ENCODE assay signal across 8 cellular contexts in the genomic region with DNA sequence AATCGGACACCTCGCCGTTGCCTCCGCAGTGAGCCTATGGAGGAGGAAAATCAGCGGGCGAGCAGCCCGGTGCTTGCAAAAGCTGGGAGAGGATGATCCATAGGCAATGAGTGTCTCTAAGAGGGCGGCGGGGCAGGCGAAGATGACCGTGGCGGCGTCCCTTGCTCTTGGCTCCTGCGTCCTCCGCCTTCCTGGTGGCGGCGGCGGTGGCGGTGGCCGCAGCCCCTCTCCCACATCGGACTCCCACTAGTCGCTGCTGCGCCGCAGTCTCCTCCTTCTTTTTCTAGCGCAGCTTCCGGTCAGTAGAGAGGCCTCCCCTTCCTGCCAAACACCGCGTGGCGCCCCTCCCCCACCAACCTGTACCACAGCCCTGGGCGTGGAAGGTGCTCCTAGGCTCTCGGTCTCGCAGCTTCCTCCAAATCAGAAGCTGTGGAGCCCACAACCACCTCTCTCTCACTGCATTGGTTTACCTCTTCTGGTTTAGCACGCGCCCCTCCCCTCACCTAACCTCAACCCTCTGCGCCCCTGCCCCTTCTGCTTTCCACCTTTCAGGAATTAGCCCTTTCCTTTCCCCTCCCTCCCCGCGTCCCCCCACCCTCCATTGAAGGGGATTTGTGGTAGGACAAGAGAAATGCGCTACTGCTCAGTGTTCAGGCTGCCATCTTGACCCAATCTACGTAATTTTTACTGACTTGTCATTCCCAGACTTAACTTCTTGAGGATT.
DNase-seq lines count a peak whose midpoint lies in the region.

A gene (minus strand): TSS at position 271 of the 724 bp plus-strand sequence. CDS start 594 bp downstream, outside the sequence.

- no peaks in the 10 kb centered on the region for H3K27me3 ChIP-seq in HAP-1 (ENCODE audit: low read depth)

- peaks cover 12% of the 10 kb centered on the region for H3K4me1 ChIP-seq in HAP-1

- in situ Hi-C loops in HAP-1 (cut with MboI; ENCODE audit: low sequenced_read_pairs), result loop anchor here (25.0 kb wide), 1 partner anchor 233 kb away; no protein-coding TSS in a partner anchor

- no peaks in the 10 kb centered on the region for H3K9me3 ChIP-seq in HAP-1

- peak; percentile 32 for DNase-seq in GM04504 (ENCODE audit: low read depth)
- peak; percentile 91 to 99 for DNase-seq in HAP-1 (ENCODE audit: low spot score in 2 of 2)
- DNase-seq in NCI-H1105 treated with DMSO at 0.1 percent for 48 hours (lab: John Stamatoyannopoulos, UW), result peak; percentile 87
- DNase-seq in T-helper 22 cell (ENCODE audit: low read depth), result peak; percentile 16
- DNase-seq in astrocyte of the hippocampus (ENCODE audit: low read depth, low spot score), result peak; percentile 88
- DNase-seq in hypothalamus (lab: John Stamatoyannopoulos, UW), result peak in 50 of 51 donors; percentile 1 to 78 (median 52)
- peak; percentile 66 for DNase-seq in putamen (ENCODE audit: low spot score)
- no peak for DNase-seq in GDM1 (lab: John Stamatoyannopoulos, UW)

- peak within 1 kb of the TSS; percentile 73 for H3K4me3 ChIP-seq in HAP-1

- peaks cover 32% of the 10 kb centered on the region for H3K36me3 ChIP-seq in HAP-1 (replicated peaks)
